In the genomic region with DNA sequence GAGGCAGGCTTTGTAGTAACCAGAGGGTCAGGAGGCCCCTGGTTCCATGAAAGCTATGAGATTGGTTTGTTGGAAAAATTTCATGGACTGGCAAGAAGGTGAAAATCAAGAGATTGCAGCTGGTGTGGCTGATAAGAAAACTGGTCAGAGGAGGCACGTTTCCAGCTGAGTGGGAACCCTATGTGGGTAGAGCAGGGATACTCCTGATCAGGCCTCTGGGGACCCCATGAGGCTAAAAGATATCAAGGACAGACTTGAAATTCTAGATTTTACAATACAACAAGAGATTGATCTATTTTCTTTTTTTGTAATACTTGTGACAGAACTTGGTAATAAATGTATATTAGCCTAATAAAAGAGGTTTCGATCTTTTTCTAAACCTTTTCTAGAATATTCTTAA, we compare ENCODE assay signal across 1 cellular context.
TF ChIP-seq lines count a peak whose summit lies in the region.

No MANE protein-coding gene starts in this region.

TF ChIP-seq in SK-N-SH, 30 proteins besides CTCF, POLR2A, EP300 and RAD21 (continued from another document):
- TF ChIP-seq, protein P1, sequence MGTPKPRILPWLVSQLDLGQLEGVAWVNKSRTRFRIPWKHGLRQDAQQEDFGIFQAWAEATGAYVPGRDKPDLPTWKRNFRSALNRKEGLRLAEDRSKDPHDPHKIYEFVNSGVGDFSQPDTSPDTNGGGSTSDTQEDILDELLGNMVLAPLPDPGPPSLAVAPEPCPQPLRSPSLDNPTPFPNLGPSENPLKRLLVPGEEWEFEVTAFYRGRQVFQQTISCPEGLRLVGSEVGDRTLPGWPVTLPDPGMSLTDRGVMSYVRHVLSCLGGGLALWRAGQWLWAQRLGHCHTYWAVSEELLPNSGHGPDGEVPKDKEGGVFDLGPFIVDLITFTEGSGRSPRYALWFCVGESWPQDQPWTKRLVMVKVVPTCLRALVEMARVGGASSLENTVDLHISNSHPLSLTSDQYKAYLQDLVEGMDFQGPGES (IDR thresholded peaks at IDR 0.05; ENCODE audit: low read depth, low read length) = no peak
